1 cellular context compared by ENCODE assay signal in genomic region chr9:68498816-68499215, GRCh38.
TF ChIP-seq lines count a peak whose summit lies in the region.

No MANE protein-coding gene starts in this region.

TF ChIP-seq in IMR-90, 13 proteins besides CTCF, POLR2A, EP300 and RAD21 (continued from another document):
- TF ChIP-seq ELK1 (IDR thresholded peaks at IDR 0.05; ENCODE audit: borderline replicate concordance, low read depth, low read length) (no peak), USF2 (IDR thresholded peaks at IDR 0.05; ENCODE audit: low read depth, low read length) (no peak), CEBPB (IDR thresholded peaks at IDR 0.05; ENCODE audit: low read depth, low read length) (no peak), NFE2L2 (IDR thresholded peaks at IDR 0.05; ENCODE audit: low read depth, low read length) (no peak), BHLHE40 (IDR thresholded peaks at IDR 0.05; ENCODE audit: low read depth, low read length) (no peak), FOS (IDR thresholded peaks at IDR 0.05; ENCODE audit: low read depth, low read length) (no peak), RFX5 (IDR thresholded peaks at IDR 0.05; ENCODE audit: low read depth, low read length) (no peak), MAFK (IDR thresholded peaks at IDR 0.05; ENCODE audit: low read depth, low read length) (no peak), SMC3 (IDR thresholded peaks at IDR 0.05; ENCODE audit: low read depth, low read length) (no peak), MAZ (IDR thresholded peaks at IDR 0.05; ENCODE audit: borderline replicate concordance, low read depth, low read length) (no peak)
TF ChIP-seq in IMR-90: peak in this region for 0.
